ENCODE assay signal across 24 cellular contexts in the genomic region with DNA sequence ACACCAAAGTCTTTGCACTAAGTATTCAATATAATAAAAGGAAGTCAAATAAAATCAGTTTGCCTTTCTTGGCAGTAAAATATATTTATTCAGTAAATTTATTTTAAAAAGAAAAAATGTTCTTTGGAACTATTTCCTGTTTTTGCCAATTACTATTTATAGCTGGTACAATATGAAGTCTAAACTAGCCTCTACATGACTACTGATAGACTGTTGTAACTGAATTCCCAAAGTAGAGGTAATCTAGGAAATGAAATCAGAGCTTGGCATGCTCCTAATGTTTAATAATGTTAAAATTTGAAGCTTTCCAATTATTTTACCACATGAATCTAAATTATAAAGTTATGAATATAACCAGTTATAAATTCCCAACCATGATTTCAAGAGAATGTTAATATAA.
"Had no signal": no experiment of that assay in that cellular context is flagged by ENCODE, and none has a peak within 500 bp of the region (broad histone marks: within the 10 kb centered on the region; RNA-seq: fewer than 3 reads in every experiment).

No MANE protein-coding gene starts in this region.

- H3K4me3 ChIP-seq: adrenal gland, ascending aorta, heart right ventricle, lung, thoracic aorta, vagina had no signal

- H3K4me1 ChIP-seq: adrenal gland, vagina had no signal

- H3K36me3 ChIP-seq: adrenal gland, ascending aorta, brain microvascular endothelial cell, heart right ventricle, thoracic aorta, vagina, WERI-Rb-1 had no signal

- DNase-seq: activated CD4-positive, alpha-beta T cell treated with anti-CD3 and anti-CD28 coated beads, Interleukin-2, amount 10 ng/mL, durations not matched to agents 7 days and 5 days; activated CD4-positive, CD25-positive, alpha-beta regulatory T cell treated with anti-CD3 and anti-CD28 coated beads, Interleukin-2, amount 50 U/mL, for 72 hours; activated CD8-positive, alpha-beta memory T cell treated with anti-CD3 and anti-CD28 coated beads, Interleukin-2, amount 10 ng/mL, durations not matched to agents 7 days and 5 days; activated CD8-positive, alpha-beta T cell treated with anti-CD3 and anti-CD28 coated beads for 36 hours; activated gamma-delta T cell; activated naive CD4-positive, alpha-beta T cell treated with anti-CD3 and anti-CD28 coated beads, Interleukin-2, amount 50 U/mL, for 16 hours; adrenal gland; brain microvascular endothelial cell; cortex of kidney; effector CD4-positive, alpha-beta T cell; heart right ventricle; kidney; natural killer cell; retina; stimulated activated CD4-positive, alpha-beta T cell treated with anti-CD3 and anti-CD28 coated beads, Interleukin-4, amount 100 ng/mL, for 24 hours; stimulated activated naive CD4-positive, alpha-beta T cell treated with Interleukin-2 at 50 U/mL for 16 hours; T-helper 2 cell; WERI-Rb-1 had no signal

- H3K27ac ChIP-seq: adrenal gland, brain microvascular endothelial cell, heart right ventricle, vagina, WERI-Rb-1 had no signal

- H3K9me3 ChIP-seq: adrenal gland, ascending aorta, vagina had no signal

- ATAC-seq: activated CD8-positive, alpha-beta memory T cell treated with anti-CD3 and anti-CD28 coated beads, Interleukin-2, amount 10 ng/mL, durations not matched to agents 7 days and 5 days; activated CD8-positive, alpha-beta T cell treated with anti-CD3 and anti-CD28 coated beads for 36 hours; esophagus mucosa; left lobe of liver; natural killer cell had no signal

- H3K27me3 ChIP-seq: adrenal gland, ascending aorta, brain microvascular endothelial cell, heart right ventricle, vagina had no signal
